ENCODE assay signal across 1 cellular context in the genomic region with DNA sequence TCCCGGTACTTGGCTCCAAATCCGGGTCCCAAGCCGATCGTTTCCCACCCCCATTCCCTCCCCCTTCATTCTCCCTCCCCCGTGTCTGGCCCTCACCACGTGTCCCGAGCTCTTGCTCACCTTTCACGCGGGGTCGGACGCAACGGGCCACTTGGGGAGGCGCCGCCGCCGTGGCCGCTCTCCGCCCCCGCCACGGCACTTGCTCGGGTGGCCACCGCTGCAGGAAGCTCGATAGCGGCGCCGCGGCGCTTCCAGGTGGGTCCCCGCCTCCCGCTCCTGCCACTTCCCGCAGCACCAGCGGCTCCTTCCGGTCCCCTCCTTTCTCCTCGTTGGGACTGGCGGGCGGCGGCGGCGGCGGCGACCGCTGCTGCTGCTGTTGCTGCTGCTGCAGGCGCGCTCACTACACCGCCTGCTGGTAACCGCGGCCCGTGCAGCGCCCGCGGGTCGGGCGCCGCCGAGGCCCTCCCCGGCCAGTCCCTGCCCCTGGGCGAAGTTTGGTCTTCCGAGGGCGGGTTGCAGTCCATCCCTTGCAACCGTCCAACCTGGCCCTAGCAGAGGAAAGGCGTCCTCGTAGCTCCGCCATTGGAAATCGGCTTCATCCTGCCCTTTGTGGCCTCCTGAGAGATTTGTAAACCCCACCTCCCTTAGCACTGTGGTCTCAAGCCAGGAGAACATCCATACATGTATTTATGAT.
TF ChIP-seq lines count a peak whose summit lies in the region.

No MANE protein-coding gene starts in this region.

TF ChIP-seq in liver, 16 proteins besides CTCF, POLR2A, EP300 and RAD21 (continued from another document):
- TF ChIP-seq HNF4G (IDR thresholded peaks at IDR 0.05): peak; percentile 44
- TF ChIP-seq FOXA1 (IDR thresholded peaks at IDR 0.05): no peak
TF ChIP-seq in liver: peak in this region for 7.
